In the genomic region with DNA sequence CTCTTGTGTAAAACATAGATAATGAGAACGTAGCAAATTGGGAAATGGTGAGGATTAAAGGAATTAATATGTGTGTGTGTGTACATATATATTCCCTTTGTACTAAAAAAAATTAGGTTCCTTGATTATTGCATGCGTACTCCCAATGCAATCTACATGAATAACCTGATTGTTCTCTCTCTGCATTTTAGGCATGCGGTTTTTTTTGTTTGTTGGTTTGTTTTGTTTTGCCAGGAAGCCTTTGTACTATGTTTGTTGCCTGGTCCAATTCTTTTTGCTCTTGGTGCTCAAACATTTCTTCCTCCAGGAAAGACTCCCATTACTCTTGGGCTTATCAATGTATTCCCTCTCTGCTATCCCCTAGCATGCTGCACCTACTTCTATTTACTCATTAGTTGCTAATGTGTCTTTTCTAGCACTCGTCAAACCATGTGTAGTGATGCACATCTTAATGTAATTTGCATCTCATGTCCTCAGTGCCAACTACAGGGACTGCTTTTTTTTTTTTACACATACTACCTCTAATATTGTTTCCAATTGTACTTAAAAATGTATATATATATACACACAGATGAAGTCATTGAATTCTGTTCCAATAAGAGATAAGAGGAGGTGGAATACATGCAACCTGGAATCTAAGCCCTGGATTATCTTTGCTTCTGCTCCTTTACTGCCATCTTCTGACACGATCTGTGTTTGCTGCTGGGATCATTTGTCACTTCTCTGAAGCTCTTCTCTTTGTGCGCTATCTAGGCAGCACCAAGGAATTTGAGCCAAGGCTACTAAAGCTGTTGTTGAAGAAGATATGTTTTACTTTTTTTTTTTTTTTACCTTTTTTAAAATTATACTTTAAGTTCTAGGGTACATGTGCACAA, we compare ENCODE assay signal across 8 cellular contexts.
DNase-seq lines count a peak whose midpoint lies in the region; ATAC-seq, FAIRE-seq and TF ChIP-seq lines count a peak whose summit lies in the region.

No MANE protein-coding gene starts in this region.

- no peaks in the 10 kb centered on the region for H3K36me3 ChIP-seq in upper lobe of left lung

- H3K9me3 Mint-ChIP-seq in immature natural killer cell, result peaks cover 0 to 27% (median 8%) of the 10 kb centered on the region in 6 donors

- no peak for DNase-seq in D721Med (ENCODE audit: insufficient read length, low spot score)
- DNase-seq in RKO (ENCODE audit: low spot score), result peak; percentile 19
- DNase-seq in kidney tubule cell (ENCODE audit: low spot score), result peak; percentile 26
- no peak for DNase-seq in upper lobe of left lung
- DNase-seq in immature natural killer cell, result no peak
- no peak for DNase-seq in activated CD8-positive, alpha-beta memory T cell treated with anti-CD3 and anti-CD28 coated beads, Interleukin-2, amount 50 U/mL, for 4 hours

- H3K4me1 ChIP-seq in upper lobe of left lung, result no peaks in the 10 kb centered on the region

- H3K27ac Mint-ChIP-seq in immature natural killer cell, result no peak overlapping the region

- 65 to 66% methylated on average over 6 of the region's 6 CpGs for WGBS in upper lobe of left lung, 2 donors

- no peak overlapping the region for H3K27ac ChIP-seq in upper lobe of left lung

- H3K4me1 Mint-ChIP-seq in immature natural killer cell, result no peaks in the 10 kb centered on the region

- no peak overlapping the region for H3K4me3 ChIP-seq in upper lobe of left lung

- no peak for TF ChIP-seq POLR2A in upper lobe of left lung (IDR thresholded peaks at IDR 0.05)

- ATAC-seq in GM21619 (IDR thresholded peaks at IDR 0.05; ENCODE audit: unreplicated experiment) (peak; percentile 75), upper lobe of left lung (ENCODE audit: low FRiP score in 2 of 2) (no peak), HG02973 (IDR thresholded peaks at IDR 0.05; ENCODE audit: unreplicated experiment) (no peak)

- no peaks in the 10 kb centered on the region for H3K27me3 ChIP-seq in upper lobe of left lung

- H3K27me3 Mint-ChIP-seq in immature natural killer cell (ENCODE audit: low read depth in 3 of 3), result peaks cover 0 to under 1% (median 0%) of the 10 kb centered on the region in 3 donors

- H3K9me3 ChIP-seq in upper lobe of left lung, result no peaks in the 10 kb centered on the region

- no peak for FAIRE-seq in D721Med (lab: Jason Lieb, UNC)

- TF ChIP-seq CTCF in D721Med (IDR thresholded peaks at IDR 0.05; ENCODE audit: insufficient read depth, missing control alignments), result peak; percentile 86
- no peak for TF ChIP-seq CTCF in upper lobe of left lung (IDR thresholded peaks at IDR 0.05)

- no peaks in the 10 kb centered on the region for H3K36me3 Mint-ChIP-seq in immature natural killer cell

- H3K4me3 Mint-ChIP-seq in immature natural killer cell, result no peak overlapping the region

- TF ChIP-seq EP300 in upper lobe of left lung (IDR thresholded peaks at IDR 0.05), result no peak

Comparison
In these comparisons a context has a peak if more than half of its experiments do, and no peak if none do; other contexts are left out.
1. DNase-seq: peak in RKO (single experiment) and kidney tubule cell (single experiment); none in D721Med (single experiment), upper lobe of left lung (0 of 2), immature natural killer cell (0 of 3) and activated CD8-positive, alpha-beta memory T cell treated with anti-CD3 and anti-CD28 coated beads, Interleukin-2, amount 50 U/mL, for 4 hours (single experiment).